In the genomic region with DNA sequence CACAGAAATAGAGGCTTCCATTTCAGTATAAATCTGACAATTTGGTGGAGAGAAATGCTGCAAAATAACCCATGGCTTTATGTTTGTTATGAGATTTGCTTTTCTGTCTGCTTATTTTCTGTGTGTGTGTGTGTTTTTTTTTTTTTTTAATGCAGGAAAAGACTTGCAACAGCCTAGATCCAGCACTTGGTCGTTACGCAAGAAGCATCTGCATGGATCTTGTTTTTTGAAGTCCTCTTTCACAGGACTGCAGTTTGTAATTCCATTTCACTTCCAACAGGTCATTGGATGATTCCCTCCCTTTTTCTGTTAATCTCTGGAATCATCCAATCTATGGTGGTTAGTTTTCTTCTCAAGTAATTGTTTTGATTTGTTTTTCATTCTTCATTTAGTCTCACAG, we compare ENCODE assay signal across 1 cellular context.
TF ChIP-seq lines count a peak whose summit lies in the region.

No MANE protein-coding gene starts in this region.

TF ChIP-seq in IMR-90, 13 proteins besides CTCF, POLR2A, EP300 and RAD21 (continued from another document):
- TF ChIP-seq, protein P1, sequence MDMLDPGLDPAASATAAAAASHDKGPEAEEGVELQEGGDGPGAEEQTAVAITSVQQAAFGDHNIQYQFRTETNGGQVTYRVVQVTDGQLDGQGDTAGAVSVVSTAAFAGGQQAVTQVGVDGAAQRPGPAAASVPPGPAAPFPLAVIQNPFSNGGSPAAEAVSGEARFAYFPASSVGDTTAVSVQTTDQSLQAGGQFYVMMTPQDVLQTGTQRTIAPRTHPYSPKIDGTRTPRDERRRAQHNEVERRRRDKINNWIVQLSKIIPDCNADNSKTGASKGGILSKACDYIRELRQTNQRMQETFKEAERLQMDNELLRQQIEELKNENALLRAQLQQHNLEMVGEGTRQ (IDR thresholded peaks at IDR 0.05; ENCODE audit: low read depth, low read length), result no peak
